In the genomic region with DNA sequence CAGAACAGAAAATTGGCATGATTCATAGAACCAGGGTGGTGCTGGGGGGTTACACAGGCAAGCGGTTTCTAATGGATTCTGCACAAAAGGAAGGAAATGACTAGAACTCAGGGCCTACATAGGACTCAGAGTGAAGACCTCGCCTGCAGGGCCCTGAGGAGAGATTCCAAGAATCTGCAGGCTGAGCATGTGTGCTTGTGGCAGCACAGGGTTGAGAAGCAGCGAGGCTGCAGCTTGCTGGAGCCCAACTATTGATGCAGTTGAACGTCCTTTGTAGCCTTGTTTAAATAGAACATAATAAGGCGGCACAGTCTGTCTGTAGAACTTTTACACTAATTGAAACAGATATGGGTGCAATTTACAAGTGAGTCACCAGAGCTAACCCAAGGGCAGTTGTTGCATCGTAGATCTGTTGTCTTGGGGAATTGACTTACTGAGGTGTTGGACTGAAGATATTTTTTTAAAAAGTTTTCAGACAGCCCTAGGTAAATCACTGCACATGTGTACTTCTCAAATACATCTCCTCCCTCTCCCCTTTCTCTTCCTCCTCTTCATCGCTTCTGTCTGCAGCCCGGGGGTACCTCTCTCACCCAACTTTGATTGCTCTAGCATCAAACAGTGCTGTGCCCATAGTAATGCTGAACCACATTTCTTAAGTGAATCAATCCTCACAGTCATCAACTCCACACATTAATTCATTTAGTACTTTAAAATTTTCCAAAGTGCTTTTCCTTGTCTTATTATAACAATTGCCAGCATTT, we compare ENCODE assay signal across 10 cellular contexts. TPM values are rescaled to one million over a fixed set of nuclear protein-coding genes. Genes with fewer than 3 reads are reported as not detected.
DNase-seq lines count a peak whose midpoint lies in the region; ATAC-seq and TF ChIP-seq lines count a peak whose summit lies in the region.
"Had no signal": no experiment of that assay in that cellular context is flagged by ENCODE, and none has a peak within 500 bp of the region (broad histone marks: within the 10 kb centered on the region; RNA-seq: fewer than 3 reads in every experiment).

No MANE protein-coding gene starts in this region.

- peak; percentile 3 for DNase-seq in NCI-H2171 treated with DMSO at 0.1 percent for 48 hours (lab: John Stamatoyannopoulos, UW)
- DNase-seq in NCI-H2171 (lab: John Stamatoyannopoulos, UW) = no peak
- DNase-seq in SW480 (ENCODE audit: low spot score) = peak; percentile 41
- peak; percentile 83 for DNase-seq in epithelial cell of esophagus (ENCODE audit: low read depth)
- peak; percentile 31 for DNase-seq in retinal pigment epithelial cell (ENCODE audit: low read depth)
- DNase-seq in COR-L47 (lab: John Stamatoyannopoulos, UW) = no peak
- DNase-seq in occipital lobe (lab: John Stamatoyannopoulos, UW) = no peak
- DNase-seq: AML-193, immature natural killer cell had no signal

- no peak for TF ChIP-seq CTCF in epithelial cell of esophagus (IDR thresholded peaks at IDR 0.05; ENCODE audit: insufficient read depth, low read depth, low read length, missing control alignments)
- TF ChIP-seq CTCF in retinal pigment epithelial cell (conservative IDR thresholded peaks at IDR 0.05; ENCODE audit: low read depth, low read length) = no peak

- no peak overlapping the region for H3K4me3 ChIP-seq in epithelial cell of esophagus (ENCODE audit: low read length)
- no peak overlapping the region for H3K4me3 ChIP-seq in retinal pigment epithelial cell (ENCODE audit: low read length)

- ATAC-seq in HG03457 (IDR thresholded peaks at IDR 0.05; ENCODE audit: unreplicated experiment) = no peak

RNA-seq across cellular contexts. Expression of a gene that starts 58.3 kb away (rescaled TPM):
- total RNA-seq in occipital lobe = 0.94 TPM

Comparison
In these comparisons a context has a peak if more than half of its experiments do, and no peak if none do; other contexts are left out.
1. DNase-seq: peak in NCI-H2171 treated with DMSO at 0.1 percent for 48 hours (single experiment), SW480 (single experiment), epithelial cell of esophagus (single experiment) and retinal pigment epithelial cell (single experiment); none in NCI-H2171 (single experiment), COR-L47 (single experiment) and occipital lobe (single experiment).